In genomic region chr3:69161587-69162196, GRCh38 we compare ENCODE assay signal across 9 cellular contexts. TPM values are rescaled to one million over a fixed set of nuclear protein-coding genes. Genes with fewer than 3 reads are reported as not detected.
DNase-seq lines count a peak whose midpoint lies in the region; ATAC-seq, FAIRE-seq and TF ChIP-seq lines count a peak whose summit lies in the region.
"Had no signal": no experiment of that assay in that cellular context is flagged by ENCODE, and none has a peak within 500 bp of the region (broad histone marks: within the 10 kb centered on the region; RNA-seq: fewer than 3 reads in every experiment).

No MANE protein-coding gene starts in this region.

- H3K27ac ChIP-seq in PC-9 (no peak overlapping the region), K562 (ENCODE audit: extremely low read depth, low read depth, low read length) (no peak overlapping the region)

- H4K20me1 ChIP-seq in PC-9 (ENCODE audit: insufficient read depth) (no peaks in the 10 kb centered on the region), K562 (replicated peaks; ENCODE audit: control insufficient read depth, insufficient read depth, low read length) (no peaks in the 10 kb centered on the region)

- H3K36me3 ChIP-seq in PC-9 (ENCODE audit: low read depth): no peaks in the 10 kb centered on the region
- H3K36me3 ChIP-seq in K562 (ENCODE audit: control insufficient read depth, insufficient read depth, low read length): no peaks in the 10 kb centered on the region

- H3K36me3 Mint-ChIP-seq in activated CD8-positive, alpha-beta memory T cell treated with anti-CD3 and anti-CD28 coated beads, Interleukin-2, amount 10 ng/mL, durations not matched to agents 7 days and 5 days: no peaks in the 10 kb centered on the region

- POLR2A ChIA-PET in PC-9 (lab: Charles Lee; ENCODE audit: unreplicated experiment): interaction anchor here (0.5 kb wide), 1 partner anchor 81 kb away, joined by 3 read pairs; no protein-coding TSS in a partner anchor
- POLR2A ChIA-PET in K562 (lab: Yijun Ruan, JAX): no interaction called here

- no peaks in the 10 kb centered on the region for H3K79me2 ChIP-seq in PC-9 (ENCODE audit: low read depth)
- H3K79me2 ChIP-seq in K562 (ENCODE audit: control insufficient read depth, insufficient read depth, low read length): no peaks in the 10 kb centered on the region

- 6% methylated on average over 4 of the region's 4 CpGs for WGBS in K562 (ENCODE audit: insufficient coverage, low coverage, missing lambda C conversion rate)

- H3K4me1 ChIP-seq in PC-9 (replicated peaks; ENCODE audit: insufficient read depth) (peaks cover 15% of the 10 kb centered on the region; the same call in 1 of the 2 replicates), K562 (replicated peaks in 1 of 2; ENCODE audit: control insufficient read depth in 2 of 2, insufficient read depth in 2 of 2, low read length in 2 of 2) (no peaks in the 10 kb centered on the region)

- no peak for TF ChIP-seq POLR2A in K562 (conservative IDR thresholded peaks at IDR 0.05)

- H3K27me3 ChIP-seq in PC-9 (ENCODE audit: insufficient read depth, low read depth): no peaks in the 10 kb centered on the region
- H3K27me3 ChIP-seq in K562 (ENCODE audit: control insufficient read depth in 2 of 2, insufficient read depth in 2 of 2, low read length in 2 of 2): no peaks in the 10 kb centered on the region; a peak in 1 of 5 replicates

- FAIRE-seq in K562 (lab: Jason Lieb, UNC): peak; percentile 74

- H3K9me3 ChIP-seq in PC-9 (ENCODE audit: insufficient read depth, low read depth) (no peaks in the 10 kb centered on the region), K562 (replicated peaks; ENCODE audit: control insufficient read depth, insufficient read depth, low read depth, low read length) (no peaks in the 10 kb centered on the region)

- H3K27me3 Mint-ChIP-seq in activated CD8-positive, alpha-beta memory T cell treated with anti-CD3 and anti-CD28 coated beads, Interleukin-2, amount 10 ng/mL, durations not matched to agents 7 days and 5 days: no peaks in the 10 kb centered on the region

- in situ Hi-C loops in K562 (cut with MboI): loop anchor here (10.0 to 25.0 kb wide), 3 partner anchors 263 to 776 kb away; no protein-coding TSS in a partner anchor

- intact Hi-C loops in PC-9 (cut with micrococcal nuclease; ENCODE audit: unreplicated experiment) (loop anchor here (1.0 to 5.0 kb wide), 6 partner anchors 39 to 510 kb away; partner anchors contain the start of gene LMOD3), K562 (cut with micrococcal nuclease) (loop anchor here (1.0 to 5.0 kb wide), 4 partner anchors 40 to 510 kb away; no protein-coding TSS in a partner anchor)

- peak; percentile 69 for ATAC-seq in activated CD8-positive, alpha-beta memory T cell treated with anti-CD3 and anti-CD28 coated beads, Interleukin-2, amount 10 ng/mL, durations not matched to agents 7 days and 5 days
- ATAC-seq in HG03095 (IDR thresholded peaks at IDR 0.05; ENCODE audit: unreplicated experiment) (peak; percentile 52), K562 (peak; percentile 56)

- no peaks in the 10 kb centered on the region for H3K9me3 Mint-ChIP-seq in activated CD8-positive, alpha-beta memory T cell treated with anti-CD3 and anti-CD28 coated beads, Interleukin-2, amount 10 ng/mL, durations not matched to agents 7 days and 5 days (ENCODE audit: low read depth)

- CTCF ChIA-PET in activated CD8-positive, alpha-beta memory T cell treated with anti-CD3 and anti-CD28 coated beads, Interleukin-2, amount 10 ng/mL, durations not matched to agents 7 days and 5 days (lab: Charles Lee): interaction anchor here (0.8 to 14.8 kb wide), 49 partner anchors 9 to 278 kb away, joined by 3 to 291 read pairs (median 4); no protein-coding TSS in a partner anchor
- CTCF ChIA-PET in PC-9 (lab: Charles Lee): interaction anchor here (0.6 to 3.2 kb wide), 8 partner anchors 21 to 558 kb away, joined by 3 to 24 read pairs (median 4); no protein-coding TSS in a partner anchor
- CTCF ChIA-PET in K562 (lab: Yijun Ruan, JAX; ENCODE audit: low intra/inter-chr PET ratio): interaction anchor here (0.6 to 1.7 kb wide), 3 partner anchors 145 to 786 kb away, joined by 3 to 16 read pairs (median 3); no protein-coding TSS in a partner anchor

- H3K4me3 Mint-ChIP-seq in activated CD8-positive, alpha-beta memory T cell treated with anti-CD3 and anti-CD28 coated beads, Interleukin-2, amount 10 ng/mL, durations not matched to agents 7 days and 5 days: no peak overlapping the region

- H3K4me3 ChIP-seq in PC-9 (no peak overlapping the region), K562 (no peak overlapping the region)

- TF ChIP-seq RAD21 in K562 (CRISPR knock-in tag; conservative IDR thresholded peaks at IDR 0.05 in 1 of 2, IDR thresholded peaks at IDR 0.05 in 1 of 2): peak; percentile 89 to 92

- no peaks in the 10 kb centered on the region for H3K9me1 ChIP-seq in K562 (ENCODE audit: control insufficient read depth, insufficient read depth, low read length)

- no peaks in the 10 kb centered on the region for H3F3A ChIP-seq in PC-9 (ENCODE audit: insufficient read depth, low read depth)

- TF ChIP-seq EP300 in K562 (IDR thresholded peaks at IDR 0.05; ENCODE audit: low read length): no peak

- H3K4me2 ChIP-seq in PC-9 (no peak overlapping the region), K562 (ENCODE audit: insufficient read depth, low read length) (no peak overlapping the region)

- H2AFZ ChIP-seq in PC-9 (no peak overlapping the region), K562 (ENCODE audit: low read depth, low read length) (no peak overlapping the region)

- peak; percentile 53 for DNase-seq in activated CD8-positive, alpha-beta memory T cell treated with anti-CD3 and anti-CD28 coated beads, Interleukin-2, amount 10 ng/mL, durations not matched to agents 7 days and 5 days
- no peak for DNase-seq in activated CD8-positive, alpha-beta memory T cell treated with anti-CD3 and anti-CD28 coated beads, Interleukin-2, amount 50 U/mL, for 48 hours
- DNase-seq in PC-9 (peak; percentile 29 to 47), K562 (ENCODE audit: extremely low read depth in 1 of 4, low spot score in 3 of 4) (peak; percentile 36 to 50 (median 42)), iPS-NIHi7 (ENCODE audit: extremely low spot score) (peak; percentile 72), NK-92 (lab: John Stamatoyannopoulos, UW; ENCODE audit: unreplicated experiment) (no peak)
- DNase-seq in stimulated activated CD4-positive, alpha-beta T cell treated with anti-CD3 and anti-CD28 coated beads, Interleukin-2, amount 100 ng/mL, for 4 hours (ENCODE audit: low read depth): peak; percentile 23

- H3K27ac Mint-ChIP-seq in activated CD8-positive, alpha-beta memory T cell treated with anti-CD3 and anti-CD28 coated beads, Interleukin-2, amount 10 ng/mL, durations not matched to agents 7 days and 5 days: peak overlapping the region; percentile 11

- peaks cover 18% of the 10 kb centered on the region for H3K4me1 Mint-ChIP-seq in activated CD8-positive, alpha-beta memory T cell treated with anti-CD3 and anti-CD28 coated beads, Interleukin-2, amount 10 ng/mL, durations not matched to agents 7 days and 5 days

- TF ChIP-seq CTCF in PC-9 (conservative IDR thresholded peaks at IDR 0.05) (peak; percentile 92), K562 (IDR thresholded peaks at IDR 0.05 in 2 of 3, conservative IDR thresholded peaks at IDR 0.05 in 1 of 3; ENCODE audit: insufficient read depth in 2 of 3, low read depth in 1 of 3, low read length in 3 of 3) (peak; percentile 67 to 82 (median 71))

- no peaks in the 10 kb centered on the region for H3K9me2 ChIP-seq in PC-9 (ENCODE audit: insufficient read depth)

- no peak overlapping the region for H3K9ac ChIP-seq in K562 (ENCODE audit: insufficient read depth in 1 of 2, low read depth in 2 of 2, low read length in 2 of 2)

- no TSS peak for BruUV-seq in PC-9 (replicated peaks; lab: Mats Ljungman, UMichigan)
- BruUV-seq in K562 (replicated peaks; lab: Mats Ljungman, UMichigan): no TSS peak

TF ChIP-seq in K562, 482 proteins besides CTCF, POLR2A, EP300 and RAD21 (continues in another document):
- TF ChIP-seq ZNF165 (CRISPR knock-in tag; IDR thresholded peaks at IDR 0.05; ENCODE audit: borderline replicate concordance): no peak
- TF ChIP-seq HNRNPH1 (optimal IDR thresholded peaks at IDR 0.05; ENCODE audit: low read depth, low read length): no peak
- peak; percentile 57 for TF ChIP-seq SMC3 (conservative IDR thresholded peaks at IDR 0.05; ENCODE audit: insufficient read depth, low read depth, low read length)
- TF ChIP-seq ZNF311 (CRISPR knock-in tag; IDR thresholded peaks at IDR 0.05): no peak
- 0 out of 4 replicates have a peak, but pooled peaks of 1 of the 2 experiments have one; percentile 17 for TF ChIP-seq MAZ (CRISPR knock-in tag; conservative IDR thresholded peaks at IDR 0.05 in 1 of 2, IDR thresholded peaks at IDR 0.05 in 1 of 2)
- peak; percentile 83 for TF ChIP-seq DEAF1 (CRISPR knock-in tag; IDR thresholded peaks at IDR 0.05)

RNA-seq across cellular contexts. Expression of gene LMOD3, which starts 39.3 kb away (rescaled TPM):
- total RNA-seq in activated CD8-positive, alpha-beta memory T cell treated with anti-CD3 and anti-CD28 coated beads, Interleukin-2, amount 10 ng/mL, durations not matched to agents 7 days and 5 days: not detected
- not detected in 2 replicates for total RNA-seq in PC-9 (2021)
- total RNA-seq in K562 (2011; cell fraction: chromatin; rRNA removed; ENCODE audit: low replicate concordance): not detected in 2 replicates
- not detected in 2 replicates for total RNA-seq in K562 (2011; cell fraction: nucleolus; rRNA removed)
- total RNA-seq in K562 (2011; cell fraction: nucleoplasm; rRNA removed): not detected in 2 replicates
- not detected in 2 replicates for total RNA-seq in K562 (2014; rRNA removed)
- not detected in 2 replicates for total RNA-seq in K562 (2014; rRNA removed; fragmentation: Illumina TruSeq; extraction: Trizol)
- not detected in 2 replicates for total RNA-seq in K562 (2015; rRNA removed; fragmentation: Illumina TruSeq; extraction: Trizol)
- total RNA-seq in K562 (2021): not detected in 2 replicates
- polyA plus RNA-seq in K562 (2011; rRNA removed): not detected in 2 replicates
- not detected in 2 replicates for polyA plus RNA-seq in K562 (2011; cell fraction: cytosol; rRNA removed)
- not detected in 2 replicates for polyA plus RNA-seq in K562 (2011; cell fraction: nucleus; rRNA removed)
- 0.03 and 0.10 TPM in 2 replicates for polyA plus RNA-seq in K562 (2012)
- polyA plus RNA-seq in K562 (2014; fragmentation: Illumina TruSeq; extraction: Trizol): not detected in 2 replicates
- polyA plus RNA-seq in K562 (2014; fragmentation: Nextera tagmentation; extraction: Ambion mirVana): under 1 TPM in 1 of 2 experiments, not detected in 1; 0.03 TPM
- polyA plus RNA-seq in K562 (2014; rRNA removed): not detected in 2 replicates
- polyA minus RNA-seq in K562 (2011; rRNA and poly(A)+ RNA removed): not detected in 2 replicates
- polyA minus RNA-seq in K562 (2011; cell fraction: cytosol; rRNA and poly(A)+ RNA removed): not detected in 2 replicates
- not detected in 2 replicates for polyA minus RNA-seq in K562 (2011; cell fraction: nucleus; rRNA and poly(A)+ RNA removed)
- total RNA-seq: glomerular endothelial cell had no signal

Comparison
In these comparisons a context has a peak if more than half of its experiments do, and no peak if none do; other contexts are left out.
1. DNase-seq: peak in activated CD8-positive, alpha-beta memory T cell treated with anti-CD3 and anti-CD28 coated beads, Interleukin-2, amount 10 ng/mL, durations not matched to agents 7 days and 5 days (single experiment), PC-9 (2 of 2), K562 (4 of 4), iPS-NIHi7 (single experiment) and stimulated activated CD4-positive, alpha-beta T cell treated with anti-CD3 and anti-CD28 coated beads, Interleukin-2, amount 100 ng/mL, for 4 hours (single experiment); none in activated CD8-positive, alpha-beta memory T cell treated with anti-CD3 and anti-CD28 coated beads, Interleukin-2, amount 50 U/mL, for 48 hours (single experiment) and NK-92 (single experiment).
2. Peak in every context shown above with its lines, with median percentiles within 50 percentile points of each other: ATAC-seq.